Comparison of ENCODE assay signal across 11 cellular contexts in the genomic region with DNA sequence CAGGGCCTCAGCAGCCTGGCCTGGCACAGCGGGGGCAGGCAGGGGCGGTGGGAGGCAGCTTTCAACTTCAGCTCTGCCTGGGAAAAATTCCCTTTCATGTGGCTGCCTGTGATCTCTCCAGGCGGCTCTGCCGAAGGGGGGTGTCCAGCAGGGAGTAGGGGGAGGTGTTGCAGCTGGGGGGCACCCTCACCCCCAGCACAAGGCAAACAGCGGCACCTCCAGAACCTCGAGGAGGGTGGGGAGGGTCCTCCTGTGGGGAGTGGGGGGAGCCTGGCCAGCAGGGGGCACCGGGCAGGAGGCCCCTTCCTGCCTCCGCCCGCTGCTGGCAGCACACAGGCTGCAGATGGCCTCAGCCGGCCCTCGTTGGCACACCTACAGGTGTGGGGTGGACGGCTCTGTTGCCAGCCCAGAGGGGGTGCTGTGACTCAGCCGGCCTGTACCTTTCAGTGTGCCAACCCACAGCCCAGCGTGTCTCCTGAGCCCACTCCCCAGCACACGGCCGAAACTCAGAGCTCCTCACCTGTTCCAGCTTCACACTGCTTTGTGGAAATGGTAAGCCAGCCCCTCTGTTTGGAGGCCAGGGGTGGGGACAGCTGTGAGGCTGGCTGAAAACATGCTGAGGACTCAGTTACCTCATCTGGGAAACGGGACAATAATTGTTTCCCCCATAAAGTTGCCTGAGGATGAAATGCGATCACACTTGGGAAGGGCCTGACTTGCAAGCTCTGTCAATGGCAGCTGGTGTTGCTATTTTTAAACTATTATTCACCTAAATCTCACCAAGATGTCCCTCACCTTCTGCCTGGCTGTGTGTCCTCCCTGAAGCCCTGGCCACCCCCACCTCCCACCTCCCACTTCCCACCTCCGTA. TPM values are rescaled to one million over a fixed set of nuclear protein-coding genes. Genes with fewer than 3 reads are reported as not detected.
DNase-seq lines count a peak whose midpoint lies in the region; ATAC-seq, FAIRE-seq and TF ChIP-seq lines count a peak whose summit lies in the region.
"Had no signal": no experiment of that assay in that cellular context is flagged by ENCODE, and none has a peak within 500 bp of the region (broad histone marks: within the 10 kb centered on the region; RNA-seq: fewer than 3 reads in every experiment).

No MANE protein-coding gene starts in this region.

- peak overlapping the region; percentile 76 for H3K27ac Mint-ChIP-seq in osteocyte (ENCODE audit: unreplicated experiment)

- H3K4me1 ChIP-seq in DOHH2 (ENCODE audit: control insufficient read depth, low read length), result peaks cover 71% of the 10 kb centered on the region
- H3K4me1 ChIP-seq in H1 (replicated peaks in 1 of 4; ENCODE audit: control insufficient read depth in 3 of 4, insufficient read depth in 4 of 4, low read length in 3 of 4), result peaks cover 37 to 67% (median 57%) of the 10 kb centered on the region in 4 experiments

- H3K4me3 Mint-ChIP-seq in osteocyte (ENCODE audit: unreplicated experiment), result no peak overlapping the region

- peak in 1 of 2 experiments; percentile 25; a peak in 2 of 4 replicates for TF ChIP-seq RAD21 in H1 (IDR thresholded peaks at IDR 0.05 in 1 of 2, conservative IDR thresholded peaks at IDR 0.05 in 1 of 2; ENCODE audit: low read depth in 2 of 2, low read length in 2 of 2)

- no peaks in the 10 kb centered on the region for H3K23me2 ChIP-seq in H1 (ENCODE audit: low read depth, low read length)

- H4K20me1 ChIP-seq in DOHH2 (ENCODE audit: control insufficient read depth, insufficient read depth, low read depth, low read length), result no peaks in the 10 kb centered on the region; the same call in 1 of the 2 replicates
- H4K20me1 ChIP-seq in H1 (replicated peaks in 1 of 2; ENCODE audit: control insufficient read depth in 1 of 2, insufficient read depth in 2 of 2, low read length in 2 of 2), result peaks cover 17 to 39% of the 10 kb centered on the region in 2 experiments

- no peak overlapping the region for H2AFZ ChIP-seq in H1 (ENCODE audit: low read length)

- no peak overlapping the region for H4K8ac ChIP-seq in H1 (ENCODE audit: extremely low read depth, insufficient read depth, low read length)

- peak overlapping the region; percentile 34; the same call in 1 of the 2 replicates for H2BK20ac ChIP-seq in H1 (ENCODE audit: low read length)

- H3K79me2 ChIP-seq in DOHH2 (ENCODE audit: control insufficient read depth, low read length) (no peaks in the 10 kb centered on the region), H1 (ENCODE audit: control insufficient read depth in 1 of 2, insufficient read depth in 2 of 2, low read length in 2 of 2) (no peaks in the 10 kb centered on the region; a peak in 1 of 4 replicates)

- no peak overlapping the region for H3K14ac ChIP-seq in H1 (ENCODE audit: insufficient read length)

- peak overlapping the region; percentile 54 for H3K18ac ChIP-seq in H1 (ENCODE audit: extremely low read depth, low read length)

- no peak for TF ChIP-seq POLR2A in H1 (IDR thresholded peaks at IDR 0.05; ENCODE audit: control extremely low read depth in 1 of 2, low read depth in 2 of 2, low read length in 2 of 2)

- no peak overlapping the region for H3K27ac ChIP-seq in DOHH2 (ENCODE audit: low read depth, low read length)
- no peak overlapping the region for H3K27ac ChIP-seq in H1 (ENCODE audit: low read depth, low read length)

- H3K9me3 Mint-ChIP-seq in osteocyte (ENCODE audit: unreplicated experiment), result no peaks in the 10 kb centered on the region

- H3K36me3 Mint-ChIP-seq in osteocyte (ENCODE audit: unreplicated experiment), result peaks cover 43% of the 10 kb centered on the region

- no peak overlapping the region for H3K9ac ChIP-seq in H1 (replicated peaks in 1 of 4; ENCODE audit: extremely low read depth in 1 of 4, low read depth in 3 of 4, low read length in 3 of 4)

- H3K4me2 ChIP-seq in DOHH2 (ENCODE audit: low read length) (no peak overlapping the region), H1 (ENCODE audit: insufficient read depth in 1 of 2, low read depth in 2 of 2, low read length in 2 of 2) (peak overlapping the region in 1 of 2 experiments; percentile 17; a peak in 1 of 4 replicates)

- H3K9me3 ChIP-seq in DOHH2 (ENCODE audit: control insufficient read depth, insufficient read depth, low read length) (no peaks in the 10 kb centered on the region), H1 (ENCODE audit: insufficient read depth in 2 of 2, low read depth in 1 of 2, low read length in 1 of 2) (no peaks in the 10 kb centered on the region)

- H2BK15ac ChIP-seq in H1 (ENCODE audit: low read length), result no peak overlapping the region

- H2BK5ac ChIP-seq in H1 (ENCODE audit: low read depth, low read length), result peak overlapping the region; percentile 68

- H2AK5ac ChIP-seq in H1 (ENCODE audit: low read depth, low read length), result no peak overlapping the region

- POLR2A ChIA-PET in H1 (lab: Charles Lee; ENCODE audit: partially characterized antibody), result interaction anchor here (0.9 to 9.8 kb wide), 13 partner anchors 8 to 51 kb away, joined by 3 to 76 read pairs (median 7); partner anchors contain the start of gene CXXC5

- no peak overlapping the region for H3K23ac ChIP-seq in H1 (ENCODE audit: insufficient read length)

- peak overlapping the region; percentile 8 for H3K4ac ChIP-seq in H1 (replicated peaks; ENCODE audit: insufficient read length, low read depth, low read length)

- no peak for FAIRE-seq in H1 (lab: Jason Lieb, UNC)

- peaks cover 8% of the 10 kb centered on the region; the same call in 1 of the 2 replicates for H3F3A ChIP-seq in DOHH2 (ENCODE audit: control insufficient read depth, insufficient read depth)

- DNase-seq in NCI-H1694 treated with DMSO at 0.1 percent for 48 hours (lab: John Stamatoyannopoulos, UW) (peak; percentile 17), H1 (ENCODE audit: low read depth in 1 of 2, low spot score in 2 of 2) (no peak), osteocyte (ENCODE audit: extremely low spot score, unreplicated experiment) (no peak), RKO (ENCODE audit: low spot score) (no peak)
- DNase-seq in activated CD4-positive, alpha-beta T cell treated with anti-CD3 and anti-CD28 coated beads, Interleukin-2, amount 50 U/mL, for 1 hour, result no peak
- DNase-seq: activated T-cell treated with anti-CD3 and anti-CD28 coated beads for 4 hours; effector memory CD4-positive, alpha-beta T cell; NCI-H2029 had no signal

- H3K79me1 ChIP-seq in H1 (ENCODE audit: low read depth, low read length), result peaks cover 7% of the 10 kb centered on the region

- H4K5ac ChIP-seq in H1 (ENCODE audit: insufficient read length, low read depth, low read length), result no peak overlapping the region

- ATAC-seq in HG03097 (IDR thresholded peaks at IDR 0.05; ENCODE audit: low FRiP score, unreplicated experiment) (no peak), HG03354 (IDR thresholded peaks at IDR 0.05; ENCODE audit: poor library complexity, severe bottlenecking, unreplicated experiment) (no peak)

- H3K4me3 ChIP-seq in DOHH2 (ENCODE audit: low read length), result no peak overlapping the region
- H3K4me3 ChIP-seq in H1 (ENCODE audit: extremely low read depth in 1 of 4, insufficient read depth in 2 of 4, low read depth in 3 of 4, low read length in 4 of 4), result no peak overlapping the region

- H3K27me3 ChIP-seq in DOHH2 (ENCODE audit: control insufficient read depth, low read length), result no peaks in the 10 kb centered on the region
- H3K27me3 ChIP-seq in H1 (replicated peaks in 1 of 4; ENCODE audit: control insufficient read depth in 3 of 4, extremely low read depth in 1 of 4, insufficient read depth in 3 of 4, low read length in 3 of 4), result no peaks in the 10 kb centered on the region

- no peaks in the 10 kb centered on the region for H3K27me3 Mint-ChIP-seq in osteocyte (ENCODE audit: unreplicated experiment)

- TF ChIP-seq CTCF in DOHH2 (IDR thresholded peaks at IDR 0.05; ENCODE audit: low read depth, low read length, poor library complexity, severe bottlenecking) (peak; percentile 47), H1 (IDR thresholded peaks at IDR 0.05; ENCODE audit: control extremely low read depth in 1 of 3, insufficient read depth in 1 of 3, low read depth in 1 of 3, low read length in 3 of 3) (peak in 1 of 3 experiments; percentile 27; a peak in 2 of 4 replicates), osteocyte (IDR thresholded peaks at IDR 0.05) (peak; percentile 31)

- H3K36me3 ChIP-seq in DOHH2 (ENCODE audit: control insufficient read depth, low read length), result peaks cover 35% of the 10 kb centered on the region
- H3K36me3 ChIP-seq in H1 (ENCODE audit: control insufficient read depth in 2 of 4, insufficient read depth in 4 of 4, low read length in 3 of 4), result peaks cover 2 to 14% (median 10%) of the 10 kb centered on the region in 4 experiments; a peak in 5 of 8 replicates

- no peak overlapping the region for H4K91ac ChIP-seq in H1 (replicated peaks; ENCODE audit: insufficient read length, low read length)

- TF ChIP-seq EP300 in H1 (IDR thresholded peaks at IDR 0.05; ENCODE audit: borderline replicate concordance in 1 of 2, low read depth in 2 of 2, low read length in 2 of 2), result no peak

- H3K4me1 Mint-ChIP-seq in osteocyte (ENCODE audit: unreplicated experiment), result peaks cover 76% of the 10 kb centered on the region

- H2BK12ac ChIP-seq in H1 (ENCODE audit: low read depth, low read length), result peak overlapping the region; percentile 86; the same call in 1 of the 2 replicates

- CTCF ChIA-PET in H1 (lab: Charles Lee; ENCODE audit: partially characterized antibody), result interaction anchor here (0.6 to 5.5 kb wide), 28 partner anchors 9 to 160 kb away, joined by 3 to 38 read pairs (median 6); partner anchors contain the start of gene CXXC5

- H3K9me2 ChIP-seq in DOHH2 (replicated peaks; ENCODE audit: control insufficient read depth, low read length), result no peaks in the 10 kb centered on the region

- H3K56ac ChIP-seq in H1 (replicated peaks; ENCODE audit: insufficient read length, low read depth, low read length), result no peak overlapping the region

- no peak overlapping the region for H2BK120ac ChIP-seq in H1 (replicated peaks; ENCODE audit: low read depth, low read length)

- WGBS in H1 (ENCODE audit: extremely low coverage in 1 of 2, insufficient coverage in 1 of 2, insufficient read length in 1 of 2, insufficient replicate concordance in 2 of 2, low coverage in 1 of 2, low lambda C conversion rate in 2 of 2, missing lambda C conversion rate in 1 of 2), 2 experiments, result 73% methylated on average over 13 of the region's 19 CpGs; no CpG with 5 or more reads in 1 of the 2 experiments

TF ChIP-seq in H1, 55 proteins besides CTCF, POLR2A, EP300 and RAD21 (continues in another document):
- TF ChIP-seq MAFK (IDR thresholded peaks at IDR 0.05; ENCODE audit: low read depth, low read length) (no peak), KDM5A (IDR thresholded peaks at IDR 0.05; ENCODE audit: low read length) (no peak)

RNA-seq across cellular contexts. Expression of gene CXXC5, which starts 37.0 kb away (rescaled TPM):
- 74.0 and 78.3 TPM in 2 replicates for total RNA-seq in H1 (2021; fragmentation: NEBNext Ultra II Directional; extraction: Animal tissue kit (Norgen Biotek cat#: 25700))
- 61.4 and 83.5 TPM in 2 replicates for polyA plus RNA-seq in H1 (2011; rRNA removed)
- 68.8 TPM for polyA plus RNA-seq in H1 (2011; cell fraction: cytosol; rRNA removed)
- 52.7 TPM for polyA plus RNA-seq in H1 (2011; cell fraction: nucleus; rRNA removed)
- 35.6 to 47.4 TPM (median 43.3 TPM) in 4 replicates for polyA plus RNA-seq in H1 (2012, experiment 1 of 2)
- polyA plus RNA-seq in H1 (2012, experiment 2 of 2), result 56.6 TPM
- polyA plus RNA-seq in H1 (2013, experiment 1 of 2), result 62.3 TPM
- polyA plus RNA-seq in H1 (2013, experiment 2 of 2), result 67.3 TPM
- 25.6 and 39.8 TPM in 2 replicates for polyA minus RNA-seq in H1 (2011; rRNA and poly(A)+ RNA removed)
- 50.7 TPM for polyA minus RNA-seq in H1 (2011; cell fraction: cytosol; rRNA and poly(A)+ RNA removed)
- polyA minus RNA-seq in H1 (2011; cell fraction: nucleus; rRNA and poly(A)+ RNA removed), result 39.2 TPM
- total RNA-seq in osteocyte, result 239 and 259 TPM in 2 replicates
